1 cellular context compared by ENCODE assay signal in the genomic region with DNA sequence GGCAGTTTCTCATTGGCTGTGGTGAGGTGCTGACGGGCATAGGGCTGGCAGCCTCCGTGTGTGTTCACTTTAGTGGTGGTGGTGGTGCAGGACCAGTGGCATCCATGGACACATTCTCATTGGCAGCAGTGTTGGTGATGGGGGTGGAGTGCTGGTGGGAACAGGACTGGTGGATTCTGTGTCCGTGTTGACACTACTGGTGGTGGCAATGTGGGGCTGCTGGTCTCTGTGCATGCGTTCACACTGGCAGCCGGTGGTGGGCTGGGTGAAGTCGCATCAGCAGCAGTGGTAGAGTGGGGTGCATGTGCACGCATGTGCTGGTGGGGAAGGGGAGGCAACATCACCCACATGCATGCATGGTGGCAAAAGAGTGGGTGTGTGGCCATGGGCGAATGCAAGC.
TF ChIP-seq lines count a peak whose summit lies in the region.

No MANE protein-coding gene starts in this region.

TF ChIP-seq in H1, 55 proteins besides CTCF, POLR2A, EP300 and RAD21:
- TF ChIP-seq CEBPB (IDR thresholded peaks at IDR 0.05; ENCODE audit: low read depth, low read length) (no peak), KDM1A (IDR thresholded peaks at IDR 0.05; ENCODE audit: borderline replicate concordance, low read length) (no peak), JUN (IDR thresholded peaks at IDR 0.05; ENCODE audit: low read depth, low read length) (no peak), TEAD4 (IDR thresholded peaks at IDR 0.05; ENCODE audit: low read depth, low read length) (no peak), SAP30 (IDR thresholded peaks at IDR 0.05; ENCODE audit: insufficient read depth, insufficient replicate concordance, low read length) (no peak), KDM5A (IDR thresholded peaks at IDR 0.05; ENCODE audit: low read length) (no peak), TAF7 (optimal IDR thresholded peaks at IDR 0.05; ENCODE audit: borderline replicate concordance, low read depth, low read length) (no peak), HDAC6 (IDR thresholded peaks at IDR 0.05; ENCODE audit: low read depth, low read length) (no peak), ASH2L (IDR thresholded peaks at IDR 0.05; ENCODE audit: low read length) (no peak), SIX5 (IDR thresholded peaks at IDR 0.05; ENCODE audit: low read depth, low read length) (no peak), BACH1 (IDR thresholded peaks at IDR 0.05; ENCODE audit: low read length) (no peak), SP2 (IDR thresholded peaks at IDR 0.05; ENCODE audit: low read length) (no peak)
- TF ChIP-seq, protein P1, sequence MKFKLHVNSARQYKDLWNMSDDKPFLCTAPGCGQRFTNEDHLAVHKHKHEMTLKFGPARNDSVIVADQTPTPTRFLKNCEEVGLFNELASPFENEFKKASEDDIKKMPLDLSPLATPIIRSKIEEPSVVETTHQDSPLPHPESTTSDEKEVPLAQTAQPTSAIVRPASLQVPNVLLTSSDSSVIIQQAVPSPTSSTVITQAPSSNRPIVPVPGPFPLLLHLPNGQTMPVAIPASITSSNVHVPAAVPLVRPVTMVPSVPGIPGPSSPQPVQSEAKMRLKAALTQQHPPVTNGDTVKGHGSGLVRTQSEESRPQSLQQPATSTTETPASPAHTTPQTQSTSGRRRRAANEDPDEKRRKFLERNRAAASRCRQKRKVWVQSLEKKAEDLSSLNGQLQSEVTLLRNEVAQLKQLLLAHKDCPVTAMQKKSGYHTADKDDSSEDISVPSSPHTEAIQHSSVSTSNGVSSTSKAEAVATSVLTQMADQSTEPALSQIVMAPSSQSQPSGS (IDR thresholded peaks at IDR 0.05; ENCODE audit: low read length): no peak
- TF ChIP-seq, protein P2, sequence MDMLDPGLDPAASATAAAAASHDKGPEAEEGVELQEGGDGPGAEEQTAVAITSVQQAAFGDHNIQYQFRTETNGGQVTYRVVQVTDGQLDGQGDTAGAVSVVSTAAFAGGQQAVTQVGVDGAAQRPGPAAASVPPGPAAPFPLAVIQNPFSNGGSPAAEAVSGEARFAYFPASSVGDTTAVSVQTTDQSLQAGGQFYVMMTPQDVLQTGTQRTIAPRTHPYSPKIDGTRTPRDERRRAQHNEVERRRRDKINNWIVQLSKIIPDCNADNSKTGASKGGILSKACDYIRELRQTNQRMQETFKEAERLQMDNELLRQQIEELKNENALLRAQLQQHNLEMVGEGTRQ (IDR thresholded peaks at IDR 0.05; ENCODE audit: low read length): no peak
